In genomic region chr2:144995482-144995881, GRCh38 we compare ENCODE assay signal across 21 cellular contexts.
DNase-seq lines count a peak whose midpoint lies in the region; ATAC-seq, FAIRE-seq and TF ChIP-seq lines count a peak whose summit lies in the region.
"Had no signal": no experiment of that assay in that cellular context is flagged by ENCODE, and none has a peak within 500 bp of the region (broad histone marks: within the 10 kb centered on the region; RNA-seq: fewer than 3 reads in every experiment).

No MANE protein-coding gene starts in this region.

- H3K27ac Mint-ChIP-seq in activated T-cell treated with anti-CD3 and anti-CD28 coated beads, Interleukin-2, amount 50 U/mL, for 72 hours = no peak overlapping the region
- H3K27ac Mint-ChIP-seq: effector memory CD8-positive, alpha-beta T cell; stimulated activated naive CD8-positive, alpha-beta T cell treated with anti-CD3 and anti-CD28 coated beads, Interleukin-15, Interleukin-2, amounts not matched to agents 100 ng/mL and 50 ng/mL, for 24 hours; T-cell; WTC11 had no signal

- no peaks in the 10 kb centered on the region for H4K20me1 ChIP-seq in K562 (replicated peaks; ENCODE audit: control insufficient read depth, insufficient read depth, low read length)

- CTCF ChIA-PET in K562 (lab: Yijun Ruan, JAX; ENCODE audit: low intra/inter-chr PET ratio) = no interaction called here

- H3K4me2 ChIP-seq in K562 (ENCODE audit: insufficient read depth, low read length) = no peak overlapping the region

- no peaks in the 10 kb centered on the region for H3K27me3 ChIP-seq in K562 (ENCODE audit: control insufficient read depth in 2 of 2, insufficient read depth in 2 of 2, low read length in 2 of 2)
- no peaks in the 10 kb centered on the region for H3K27me3 ChIP-seq in heart left ventricle
- H3K27me3 ChIP-seq: spleen had no signal

- H3K36me3 ChIP-seq in K562 (ENCODE audit: control insufficient read depth, insufficient read depth, low read length) (no peaks in the 10 kb centered on the region), heart left ventricle (no peaks in the 10 kb centered on the region)
- H3K36me3 ChIP-seq: spleen had no signal

- H3K9me3 Mint-ChIP-seq in activated T-cell treated with anti-CD3 and anti-CD28 coated beads, Interleukin-2, amount 50 U/mL, for 72 hours = no peaks in the 10 kb centered on the region
- H3K9me3 Mint-ChIP-seq: effector memory CD8-positive, alpha-beta T cell; stimulated activated naive CD8-positive, alpha-beta T cell treated with anti-CD3 and anti-CD28 coated beads, Interleukin-15, Interleukin-2, amounts not matched to agents 100 ng/mL and 50 ng/mL, for 24 hours; T-cell had no signal

- 14% methylated on average over 3 of the region's 3 CpGs for WGBS in K562 (ENCODE audit: insufficient coverage, low coverage, missing lambda C conversion rate)
- WGBS in heart left ventricle, 4 donors = 42 to 60% (median 52%) methylated on average over 3 of the region's 3 CpGs

- H3K27ac ChIP-seq in K562 (ENCODE audit: extremely low read depth, low read depth, low read length) (no peak overlapping the region), heart left ventricle (peak overlapping the region; percentile 1 to 70 (median 56))
- H3K27ac ChIP-seq: C4-2B had no signal

- no peaks in the 10 kb centered on the region for H3K27me3 Mint-ChIP-seq in activated T-cell treated with anti-CD3 and anti-CD28 coated beads, Interleukin-2, amount 50 U/mL, for 72 hours (ENCODE audit: low read depth)
- H3K27me3 Mint-ChIP-seq: stimulated activated naive CD8-positive, alpha-beta T cell treated with anti-CD3 and anti-CD28 coated beads, Interleukin-15, Interleukin-2, amounts not matched to agents 100 ng/mL and 50 ng/mL, for 24 hours; T-cell had no signal

- in situ Hi-C loops in K562 (cut with MboI) = no loop called here

- H3K4me1 Mint-ChIP-seq in activated T-cell treated with anti-CD3 and anti-CD28 coated beads, Interleukin-2, amount 50 U/mL, for 72 hours (ENCODE audit: low read depth) = no peaks in the 10 kb centered on the region
- H3K4me1 Mint-ChIP-seq: T-cell had no signal

- no peak overlapping the region for H3K9ac ChIP-seq in K562 (ENCODE audit: insufficient read depth in 1 of 2, low read depth in 2 of 2, low read length in 2 of 2)

- FAIRE-seq in K562 (lab: Jason Lieb, UNC) = no peak
- FAIRE-seq: GM12878, islet of Langerhans had no signal

- POLR2A ChIA-PET in K562 (lab: Yijun Ruan, JAX) = no interaction called here

- ATAC-seq in K562 = no peak
- peak in 2 of 4 donors; percentile 19 to 39 for ATAC-seq in heart left ventricle
- ATAC-seq in activated T-cell treated with anti-CD3 and anti-CD28 coated beads, Interleukin-2, amount 50 U/mL, for 72 hours (replicated peaks in 1 of 2) = no peak
- no peak for ATAC-seq in GM18505 (IDR thresholded peaks at IDR 0.05; ENCODE audit: unreplicated experiment)
- no peak for ATAC-seq in HG03097 (IDR thresholded peaks at IDR 0.05; ENCODE audit: low FRiP score, unreplicated experiment)
- ATAC-seq: effector memory CD8-positive, alpha-beta T cell; GM12878; Panc1; T-cell; WTC11 had no signal

- TF ChIP-seq EP300 in K562 (IDR thresholded peaks at IDR 0.05; ENCODE audit: low read length) = no peak

- intact Hi-C loops in K562 (cut with micrococcal nuclease) (no loop called here), heart left ventricle (cut with DNase I) (loop anchor here in 2 of 10 donors (5.0 kb wide), 2 partner anchors 58 to 473 kb away; partner anchors contain the start of gene ZEB2 (in 1 of the 2))

- DNase-seq in GM04504 (ENCODE audit: low read depth) = peak; percentile 55
- no peak for DNase-seq in K562 (ENCODE audit: extremely low read depth in 1 of 4, low spot score in 3 of 4)
- DNase-seq in heart left ventricle = no peak
- DNase-seq in stromal cell of bone marrow (ENCODE audit: low read depth) = peak; percentile 36
- no peak for DNase-seq in activated T-cell treated with anti-CD3 and anti-CD28 coated beads, Interleukin-2, amount 50 U/mL, for 72 hours
- DNase-seq in HUDEP-2 (lab: John Stamatoyannopoulos, UW; ENCODE audit: unreplicated experiment in 76 of 76) = no peak
- DNase-seq: activated naive CD4-positive, alpha-beta T cell; effector memory CD8-positive, alpha-beta T cell; NCI-H1694; NCI-H510A treated with DMSO at 0.1 percent for 48 hours; nucleus accumbens; spleen; T-cell had no signal

- no peak overlapping the region for H3K4me3 Mint-ChIP-seq in activated T-cell treated with anti-CD3 and anti-CD28 coated beads, Interleukin-2, amount 50 U/mL, for 72 hours
- H3K4me3 Mint-ChIP-seq: effector memory CD8-positive, alpha-beta T cell; stimulated activated naive CD8-positive, alpha-beta T cell treated with anti-CD3 and anti-CD28 coated beads, Interleukin-15, Interleukin-2, amounts not matched to agents 100 ng/mL and 50 ng/mL, for 24 hours; T-cell; WTC11 had no signal

- H3K9me1 ChIP-seq in K562 (ENCODE audit: control insufficient read depth, insufficient read depth, low read length) = no peaks in the 10 kb centered on the region

- H3K9me3 ChIP-seq in K562 (replicated peaks; ENCODE audit: control insufficient read depth, insufficient read depth, low read depth, low read length) = no peaks in the 10 kb centered on the region
- H3K9me3 ChIP-seq in heart left ventricle = no peaks in the 10 kb centered on the region
- H3K9me3 ChIP-seq: spleen had no signal

- H3K4me3 ChIP-seq in K562 (no peak overlapping the region), heart left ventricle (peak overlapping the region in 2 of 12 donors; percentile 26 to 31)
- H3K4me3 ChIP-seq: GM12878, spleen had no signal

- no peak overlapping the region for H2AFZ ChIP-seq in K562 (ENCODE audit: low read depth, low read length)

- no peak for TF ChIP-seq RAD21 in K562 (CRISPR knock-in tag; conservative IDR thresholded peaks at IDR 0.05 in 1 of 2, IDR thresholded peaks at IDR 0.05 in 1 of 2)

- no peaks in the 10 kb centered on the region for H3K79me2 ChIP-seq in K562 (ENCODE audit: control insufficient read depth, insufficient read depth, low read length)

- no peaks in the 10 kb centered on the region for H3K36me3 Mint-ChIP-seq in activated T-cell treated with anti-CD3 and anti-CD28 coated beads, Interleukin-2, amount 50 U/mL, for 72 hours (ENCODE audit: insufficient read depth in 2 of 2)
- H3K36me3 Mint-ChIP-seq: T-cell had no signal

- TF ChIP-seq POLR2A in K562 (conservative IDR thresholded peaks at IDR 0.05) (no peak), heart left ventricle (IDR thresholded peaks at IDR 0.05) (no peak), GM18505 (IDR thresholded peaks at IDR 0.05; ENCODE audit: borderline replicate concordance, extremely low read depth, insufficient read depth, insufficient read length) (no peak)

- H3K4me1 ChIP-seq in K562 (replicated peaks in 1 of 2; ENCODE audit: control insufficient read depth in 2 of 2, insufficient read depth in 2 of 2, low read length in 2 of 2) = no peaks in the 10 kb centered on the region
- H3K4me1 ChIP-seq in heart left ventricle = peaks cover 0 to 24% (median 2%) of the 10 kb centered on the region in 12 donors
- H3K4me1 ChIP-seq: spleen had no signal

- BruUV-seq in K562 (replicated peaks; lab: Mats Ljungman, UMichigan) = no TSS peak

- TF ChIP-seq CTCF in K562 (IDR thresholded peaks at IDR 0.05 in 2 of 3, conservative IDR thresholded peaks at IDR 0.05 in 1 of 3; ENCODE audit: insufficient read depth in 2 of 3, low read depth in 1 of 3, low read length in 3 of 3) = no peak
- TF ChIP-seq CTCF in heart left ventricle (IDR thresholded peaks at IDR 0.05) = no peak

TF ChIP-seq in K562, 482 proteins besides CTCF, POLR2A, EP300 and RAD21:
- TF ChIP-seq, protein P1, sequence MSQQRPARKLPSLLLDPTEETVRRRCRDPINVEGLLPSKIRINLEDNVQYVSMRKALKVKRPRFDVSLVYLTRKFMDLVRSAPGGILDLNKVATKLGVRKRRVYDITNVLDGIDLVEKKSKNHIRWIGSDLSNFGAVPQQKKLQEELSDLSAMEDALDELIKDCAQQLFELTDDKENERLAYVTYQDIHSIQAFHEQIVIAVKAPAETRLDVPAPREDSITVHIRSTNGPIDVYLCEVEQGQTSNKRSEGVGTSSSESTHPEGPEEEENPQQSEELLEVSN (IDR thresholded peaks at IDR 0.05; ENCODE audit: borderline replicate concordance in 1 of 2, extremely low read depth in 1 of 2, insufficient read depth in 1 of 2, insufficient read length in 1 of 2, low read depth in 1 of 2, low read length in 1 of 2, poor library complexity in 1 of 2, severe bottlenecking in 1 of 2) = no peak
- TF ChIP-seq CEBPG (CRISPR knock-in tag; IDR thresholded peaks at IDR 0.05) (no peak), CEBPG (tag; conservative IDR thresholded peaks at IDR 0.05 in 1 of 2, IDR thresholded peaks at IDR 0.05 in 1 of 2) (peak; percentile 24 to 31; a peak in 2 of 4 replicates)

Comparison
In these comparisons a context has a peak if more than half of its experiments do, and no peak if none do; other contexts are left out.
1. DNase-seq: peak in GM04504 (single experiment) and stromal cell of bone marrow (single experiment); none in K562 (0 of 4), heart left ventricle (0 of 5), activated T-cell treated with anti-CD3 and anti-CD28 coated beads, Interleukin-2, amount 50 U/mL, for 72 hours (0 of 2) and HUDEP-2 (0 of 76).